8 cellular contexts compared by ENCODE assay signal in the genomic region with DNA sequence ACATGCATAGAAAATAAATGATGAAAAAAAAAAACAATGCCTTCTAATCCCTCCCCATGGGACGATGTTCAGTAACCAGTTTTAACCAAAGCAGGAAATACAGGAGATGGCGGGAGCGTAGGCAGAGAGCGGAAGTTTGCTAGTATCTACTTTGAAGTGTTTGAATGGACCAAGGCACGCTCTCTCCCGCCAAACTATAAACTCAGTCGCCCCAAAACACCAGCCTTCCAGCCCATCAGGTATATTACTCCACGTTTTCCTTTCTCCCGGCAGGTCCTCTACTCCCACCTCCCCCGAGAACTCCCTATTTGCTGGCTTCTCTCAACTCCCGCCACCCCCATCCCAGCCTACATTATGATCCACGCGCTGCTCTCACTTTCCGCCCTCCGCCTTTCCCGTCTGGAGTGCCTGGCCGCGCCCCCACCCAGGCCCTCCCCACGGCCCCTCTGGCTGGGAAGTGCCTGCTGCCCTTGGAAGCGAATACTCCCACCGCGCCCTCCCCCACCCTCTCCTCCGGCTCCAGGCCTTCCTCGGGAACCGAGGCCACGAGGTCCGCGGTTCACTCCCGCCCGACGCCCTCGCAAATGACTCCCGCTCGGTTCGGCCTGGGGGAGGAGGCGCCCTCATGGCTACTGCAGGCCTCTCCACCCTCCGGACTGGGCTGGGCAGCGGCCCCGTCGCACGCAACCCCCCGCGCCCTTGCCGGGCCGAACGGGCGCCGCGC. TPM values are rescaled to one million over a fixed set of nuclear protein-coding genes. Genes with fewer than 3 reads are reported as not detected.
A peak's percentile ranks its signal among the peaks of the same experiment; 100 is the strongest.
DNase-seq lines count a peak whose midpoint lies in the region; ATAC-seq and TF ChIP-seq lines count a peak whose summit lies in the region.

No MANE protein-coding gene starts in this region.

- under 1% methylated on average over 49 of the region's 49 CpGs for WGBS in right cardiac atrium

- no peak for TF ChIP-seq CTCF in GM12864 (IDR thresholded peaks at IDR 0.05; ENCODE audit: low read depth, low read length, missing control alignments)

- intact Hi-C loops in right cardiac atrium (cut with DNase I), result no loop called here

- peak overlapping the region; percentile 99 for H3K4me3 ChIP-seq in GM12864 (ENCODE audit: low read depth, low read length)
- H3K4me3 ChIP-seq in right cardiac atrium (ENCODE audit: low read length), result peak overlapping the region; percentile 80

- no peaks in the 10 kb centered on the region for H3K27me3 ChIP-seq in right cardiac atrium (ENCODE audit: control insufficient read depth, insufficient read depth)

- DNase-seq in GM12864 (ENCODE audit: low read depth), result no peak
- DNase-seq in NCI-H128 (lab: John Stamatoyannopoulos, UW; ENCODE audit: unreplicated experiment), result peak; percentile 14
- DNase-seq in SW480 (ENCODE audit: low spot score), result peak; percentile 64
- peak in 44 of 56 donors; percentile 20 to 75 (median 50) for DNase-seq in amygdala (lab: John Stamatoyannopoulos, UW)
- peak; percentile 76 to 86 (median 84) for DNase-seq in right cardiac atrium
- DNase-seq in putamen (ENCODE audit: low spot score), result peak; percentile 57
- no peak for DNase-seq in mesenteric fat pad (ENCODE audit: low spot score)

- ATAC-seq in HG02798 (IDR thresholded peaks at IDR 0.05; ENCODE audit: poor library complexity, unreplicated experiment), result peak; percentile 19
- ATAC-seq in right cardiac atrium, result peak; percentile 64 to 88

- no peaks in the 10 kb centered on the region for H3K4me1 ChIP-seq in right cardiac atrium (ENCODE audit: control insufficient read depth, insufficient read depth, low read length)

- no peaks in the 10 kb centered on the region for H3K9me3 ChIP-seq in right cardiac atrium (ENCODE audit: control insufficient read depth, low read length)

- H3K27ac ChIP-seq in right cardiac atrium (ENCODE audit: low read length), result peak overlapping the region; percentile 90

RNA-seq across cellular contexts. Expression of a gene that starts 0.7 kb away (rescaled TPM):
- total RNA-seq in right cardiac atrium (10 to 100 TPM; 61.9 to 78.6 (median 65.2) TPM), mesenteric fat pad (112 TPM)
- polyA plus RNA-seq in right cardiac atrium, result 37.8 TPM

Comparison
In these comparisons a context has a peak if more than half of its experiments do, and no peak if none do; other contexts are left out.
1. DNase-seq: peak in NCI-H128 (single experiment), SW480 (single experiment), amygdala (44 of 56), right cardiac atrium (3 of 3) and putamen (single experiment); none in GM12864 (single experiment) and mesenteric fat pad (single experiment).